9 cellular contexts compared by ENCODE assay signal in genomic region chr4:88017516-88018302, GRCh38. TPM values are rescaled to one million over a fixed set of nuclear protein-coding genes. Genes with fewer than 3 reads are reported as not detected.
DNase-seq lines count a peak whose midpoint lies in the region; ATAC-seq and TF ChIP-seq lines count a peak whose summit lies in the region.
"Had no signal": no experiment of that assay in that cellular context is flagged by ENCODE, and none has a peak within 500 bp of the region (broad histone marks: within the 10 kb centered on the region; RNA-seq: fewer than 3 reads in every experiment).

No MANE protein-coding gene starts in this region.

- TF ChIP-seq POLR2A in gastrocnemius medialis (IDR thresholded peaks at IDR 0.05): peak in 1 of 2 donors; percentile 21

- no peaks in the 10 kb centered on the region for H3K9me3 ChIP-seq in gastrocnemius medialis
- no peaks in the 10 kb centered on the region for H3K9me3 ChIP-seq in Caco-2

- in situ Hi-C loops in astrocyte of the cerebellum (cut with HindIII; ENCODE audit: low sequenced_read_pairs) (no loop called here), gastrocnemius medialis (cut with MboI; ENCODE audit: low sequenced_read_pairs in 4 of 4) (loop anchor here in 1 of 4 donors (25.0 kb wide), 1 partner anchor 480 kb away; the partner anchor contains the start of gene SPARCL1)

- H3K4me3 ChIP-seq in astrocyte of the cerebellum (ENCODE audit: low read depth, low read length): no peak overlapping the region
- H3K4me3 ChIP-seq in gastrocnemius medialis: peak overlapping the region in 2 of 4 donors; percentile 12 to 36
- no peak overlapping the region for H3K4me3 ChIP-seq in Caco-2 (ENCODE audit: low read depth, low read length)

- no peaks in the 10 kb centered on the region for H3K9me3 Mint-ChIP-seq in Caco-2 (ENCODE audit: unreplicated experiment)

- intact Hi-C loops in left cardiac atrium (cut with DNase I) (no loop called here), gastrocnemius medialis (cut with DNase I; ENCODE audit: low total_unique reads) (no loop called here), Caco-2 (cut with micrococcal nuclease; ENCODE audit: unreplicated experiment) (no loop called here)

- BruUV-seq in Caco-2 (replicated peaks; lab: Mats Ljungman, UMichigan): no TSS peak

- H3K4me1 ChIP-seq in gastrocnemius medialis: peaks cover 10 to 21% of the 10 kb centered on the region in 2 donors
- no peaks in the 10 kb centered on the region for H3K4me1 ChIP-seq in Caco-2

- CTCF ChIA-PET in Caco-2 (lab: Charles Lee): interaction anchor here (1.0 kb wide), 1 partner anchor 37 kb away, joined by 3 read pairs; no protein-coding TSS in a partner anchor

- no peaks in the 10 kb centered on the region for H3K36me3 Mint-ChIP-seq in Caco-2 (ENCODE audit: insufficient read depth, unreplicated experiment)

- no peak overlapping the region for H3K27ac Mint-ChIP-seq in Caco-2 (ENCODE audit: unreplicated experiment)

- H3K36me3 ChIP-seq in gastrocnemius medialis: no peaks in the 10 kb centered on the region
- H3K36me3 ChIP-seq in Caco-2 (ENCODE audit: control insufficient read depth, insufficient read depth, low read length): no peaks in the 10 kb centered on the region

- H3K27ac ChIP-seq in gastrocnemius medialis: peak overlapping the region; percentile 72 to 85 (median 78)

- H3K4me3 Mint-ChIP-seq in Caco-2 (ENCODE audit: unreplicated experiment): no peak overlapping the region

- peak; percentile 94 to 97 for ATAC-seq in left cardiac atrium
- ATAC-seq in gastrocnemius medialis: peak; percentile 98 to 99
- no peak for ATAC-seq in HG03378 (IDR thresholded peaks at IDR 0.05; ENCODE audit: unreplicated experiment)

- TF ChIP-seq CTCF in astrocyte of the cerebellum (IDR thresholded peaks at IDR 0.05; ENCODE audit: low read depth, low read length, missing control alignments) (no peak), gastrocnemius medialis (IDR thresholded peaks at IDR 0.05 in 4 of 5, conservative IDR thresholded peaks at IDR 0.05 in 1 of 5) (no peak), Caco-2 (IDR thresholded peaks at IDR 0.05; ENCODE audit: insufficient read depth in 1 of 2, low read depth in 1 of 2, low read length in 1 of 2, severe bottlenecking in 1 of 2, unreplicated experiment in 1 of 2) (no peak)

- no peaks in the 10 kb centered on the region for H3K4me1 Mint-ChIP-seq in Caco-2 (ENCODE audit: low read depth, unreplicated experiment)

- POLR2A ChIA-PET in Caco-2 (lab: Charles Lee): no interaction called here

- no peaks in the 10 kb centered on the region for H3K27me3 ChIP-seq in gastrocnemius medialis
- no peaks in the 10 kb centered on the region for H3K27me3 ChIP-seq in Caco-2 (replicated peaks; ENCODE audit: control insufficient read depth, insufficient read depth, low read length)

- H3K27me3 Mint-ChIP-seq in Caco-2 (ENCODE audit: insufficient read depth, unreplicated experiment): no peaks in the 10 kb centered on the region

- peak; percentile 86 for DNase-seq in GM03348 (ENCODE audit: low spot score)
- DNase-seq in astrocyte of the cerebellum (ENCODE audit: low read depth): peak; percentile 93
- no peak for DNase-seq in left cardiac atrium
- DNase-seq in gastrocnemius medialis: peak; percentile 18 to 35
- no peak for DNase-seq in C1 segment of cervical spinal cord (lab: John Stamatoyannopoulos, UW)
- DNase-seq in NCI-H2029 (lab: John Stamatoyannopoulos, UW): no peak
- no peak for DNase-seq in Caco-2
- DNase-seq: NCI-H1092 treated with DMSO at 0.1 percent for 48 hours had no signal

RNA-seq across cellular contexts. Expression of gene PKD2, which starts 10.3 kb away (rescaled TPM):
- 10 to 100 TPM; 16.1 to 21.5 TPM for total RNA-seq in left cardiac atrium
- total RNA-seq in gastrocnemius medialis: 1 to 10 TPM; 4.1 to 7.6 (median 6.2) TPM
- 7.3 and 7.9 TPM in 2 replicates for total RNA-seq in Caco-2 (2022)

RNA-seq across cellular contexts. Expression of gene SPP1, which starts 42.2 kb away (rescaled TPM):
- 10 to 100 TPM; 11.5 to 88.4 TPM for total RNA-seq in left cardiac atrium
- 10 to 100 TPM in 1 of 4 donors, 1 to 10 TPM in 2, not detected in 1; 1.4 to 13.6 (median 6.0) TPM for total RNA-seq in gastrocnemius medialis
- 0.77 and 0.88 TPM in 2 replicates for total RNA-seq in Caco-2 (2022)

Comparison
In these comparisons a context has a peak if more than half of its experiments do, and no peak if none do; other contexts are left out.
1. DNase-seq: peak in GM03348 (single experiment), astrocyte of the cerebellum (single experiment) and gastrocnemius medialis (2 of 2); none in left cardiac atrium (single experiment), C1 segment of cervical spinal cord (0 of 14), NCI-H2029 (single experiment) and Caco-2 (0 of 2).